In the genomic region with DNA sequence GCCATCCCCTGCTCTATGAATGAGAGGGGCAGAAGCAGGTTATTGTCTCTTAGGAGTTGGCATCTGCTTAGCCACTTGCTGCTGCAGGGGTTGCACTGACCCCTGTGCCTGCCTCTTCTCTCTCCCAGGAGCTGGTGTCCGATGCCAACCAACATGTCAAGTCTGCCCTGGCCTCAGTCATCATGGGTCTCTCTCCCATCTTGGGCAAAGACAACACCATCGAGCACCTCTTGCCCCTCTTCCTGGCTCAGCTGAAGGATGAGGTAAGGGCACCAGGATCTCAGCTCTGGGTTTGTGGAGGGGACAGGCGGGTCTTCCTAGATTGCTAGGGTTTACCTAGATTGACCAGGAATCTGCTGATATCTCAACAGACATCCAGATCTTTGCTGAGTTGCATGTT, we compare ENCODE assay signal across 1 cellular context.
TF ChIP-seq lines count a peak whose summit lies in the region.

No MANE protein-coding gene starts in this region.

TF ChIP-seq in IMR-90, 13 proteins besides CTCF, POLR2A, EP300 and RAD21:
- TF ChIP-seq RCOR1 (IDR thresholded peaks at IDR 0.05; ENCODE audit: insufficient replicate concordance, low read length), result no peak
- no peak for TF ChIP-seq NFE2L2 (IDR thresholded peaks at IDR 0.05; ENCODE audit: low read depth, low read length)
- TF ChIP-seq CEBPB (IDR thresholded peaks at IDR 0.05; ENCODE audit: low read depth, low read length), result no peak
- no peak for TF ChIP-seq ELK1 (IDR thresholded peaks at IDR 0.05; ENCODE audit: borderline replicate concordance, low read depth, low read length)
- TF ChIP-seq RFX5 (IDR thresholded peaks at IDR 0.05; ENCODE audit: low read depth, low read length), result no peak
- TF ChIP-seq USF2 (IDR thresholded peaks at IDR 0.05; ENCODE audit: low read depth, low read length), result no peak
- TF ChIP-seq MAZ (IDR thresholded peaks at IDR 0.05; ENCODE audit: borderline replicate concordance, low read depth, low read length), result no peak
- no peak for TF ChIP-seq MXI1 (IDR thresholded peaks at IDR 0.05; ENCODE audit: borderline replicate concordance, low read depth, low read length)
- TF ChIP-seq BHLHE40 (IDR thresholded peaks at IDR 0.05; ENCODE audit: low read depth, low read length), result no peak
- TF ChIP-seq SMC3 (IDR thresholded peaks at IDR 0.05; ENCODE audit: low read depth, low read length), result no peak
- TF ChIP-seq FOS (IDR thresholded peaks at IDR 0.05; ENCODE audit: low read depth, low read length), result no peak
